8 cellular contexts compared by ENCODE assay signal in genomic region chr9:129489838-129490582, GRCh38.
DNase-seq lines count a peak whose midpoint lies in the region; ATAC-seq and TF ChIP-seq lines count a peak whose summit lies in the region.

No MANE protein-coding gene starts in this region.

- ATAC-seq in heart right ventricle (peak in 3 of 8 donors; percentile 3 to 10 (median 4)), HG02623 (IDR thresholded peaks at IDR 0.05; ENCODE audit: unreplicated experiment) (no peak), HG03520 (IDR thresholded peaks at IDR 0.05; ENCODE audit: unreplicated experiment) (no peak)

- intact Hi-C loops in heart right ventricle (cut with DNase I): loop anchor here in 9 of 10 donors (2.0 to 10.0 kb wide), 14 partner anchors 77 to 353 kb away; partner anchors contain the start of gene IER5L (in 3 of the 9)

- H3K4me1 ChIP-seq in NT2/D1 (ENCODE audit: insufficient read depth, insufficient read length): peaks cover 45% of the 10 kb centered on the region
- H3K4me1 ChIP-seq in heart right ventricle: peaks cover 18 to 91% (median 67%) of the 10 kb centered on the region in 9 donors

- WGBS in heart right ventricle, 2 donors: 41 to 57% methylated on average over 15 of the region's 15 CpGs

- H3K36me3 ChIP-seq in NT2/D1 (ENCODE audit: insufficient read depth, insufficient read length, low read length): peaks cover 5% of the 10 kb centered on the region
- peaks cover 0 to 25% (median 0%) of the 10 kb centered on the region in 9 donors for H3K36me3 ChIP-seq in heart right ventricle

- DNase-seq in NT2/D1 (ENCODE audit: low read depth, low spot score): no peak
- peak; percentile 84 for DNase-seq in activated effector memory CD4-positive, alpha-beta T cell treated with anti-CD3 and anti-CD28 coated beads, Interleukin-2, amount 50 U/mL, for 16 hours
- DNase-seq in heart right ventricle: peak; percentile 27 to 48
- DNase-seq in skeletal muscle cell (ENCODE audit: low read depth): no peak
- no peak for DNase-seq in NCI-H1092 treated with DMSO at 0.1 percent for 48 hours (lab: John Stamatoyannopoulos, UW)
- DNase-seq in NCI-H69 (lab: John Stamatoyannopoulos, UW): no peak

- TF ChIP-seq CTCF in heart right ventricle (IDR thresholded peaks at IDR 0.05): no peak

- H3K4me3 ChIP-seq in NT2/D1 (ENCODE audit: insufficient read length, low read depth): peak overlapping the region; percentile 22
- H3K4me3 ChIP-seq in heart right ventricle: peak overlapping the region in 9 of 10 donors; percentile 44 to 61 (median 57)
- peak overlapping the region; percentile 13 for H3K4me3 ChIP-seq in skeletal muscle cell (ENCODE audit: low read depth, low read length)

- H3K27me3 ChIP-seq in NT2/D1 (ENCODE audit: insufficient read depth, insufficient read length): no peaks in the 10 kb centered on the region
- H3K27me3 ChIP-seq in heart right ventricle: no peaks in the 10 kb centered on the region

- no peaks in the 10 kb centered on the region for H3K9me3 ChIP-seq in NT2/D1 (ENCODE audit: insufficient read depth, low read length)
- H3K9me3 ChIP-seq in heart right ventricle: no peaks in the 10 kb centered on the region

- peak overlapping the region; percentile 77 for H3K9ac ChIP-seq in NT2/D1 (ENCODE audit: insufficient read length, low read depth)

- peak overlapping the region; percentile 96 to 100 (median 99) for H3K27ac ChIP-seq in heart right ventricle

Comparison
In these comparisons a context has a peak if more than half of its experiments do, and no peak if none do; other contexts are left out.
1. DNase-seq: peak in activated effector memory CD4-positive, alpha-beta T cell treated with anti-CD3 and anti-CD28 coated beads, Interleukin-2, amount 50 U/mL, for 16 hours (single experiment) and heart right ventricle (2 of 2); none in NT2/D1 (single experiment), skeletal muscle cell (single experiment), NCI-H1092 treated with DMSO at 0.1 percent for 48 hours (single experiment) and NCI-H69 (single experiment).
2. Peak in every context shown above with its lines, with median percentiles within 50 percentile points of each other: H3K4me3 ChIP-seq.